Comparison of ENCODE assay signal across 1 cellular context in the genomic region with DNA sequence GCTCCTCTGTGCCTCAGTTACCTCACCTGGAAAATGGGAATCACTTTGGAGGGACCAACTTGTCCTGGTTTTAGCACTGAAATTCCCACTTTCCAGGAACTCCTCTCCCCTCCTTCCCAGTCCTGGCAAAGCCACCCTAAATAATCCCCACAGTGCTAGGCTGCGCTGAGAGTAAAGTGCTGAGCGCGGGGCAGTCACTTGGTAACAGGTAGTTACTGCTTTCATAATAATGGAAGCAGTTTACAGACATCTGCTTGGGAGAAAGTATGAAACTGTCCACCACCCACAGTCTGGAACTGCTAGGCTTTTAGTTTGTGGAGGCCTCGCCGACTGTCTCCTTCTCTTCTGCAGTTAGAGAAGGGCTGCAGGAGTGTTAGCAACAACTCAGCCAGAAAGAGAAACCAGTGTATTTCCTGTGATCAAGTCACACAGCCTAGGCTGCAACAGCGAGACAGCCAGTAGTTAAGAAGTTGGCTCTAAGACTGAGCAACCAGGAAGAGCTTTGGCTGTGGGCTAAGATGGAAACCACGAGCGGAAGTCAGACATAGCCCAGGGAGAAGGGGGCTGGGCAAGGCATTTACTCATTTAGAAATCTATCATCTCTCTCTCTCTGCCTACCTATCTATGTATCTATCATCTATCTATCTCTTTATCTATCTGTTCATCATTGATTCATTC.
TF ChIP-seq lines count a peak whose summit lies in the region.

No MANE protein-coding gene starts in this region.

TF ChIP-seq in SK-N-SH treated with all-trans-retinoic acid at 6 μM for 48 hours, 23 proteins besides CTCF, POLR2A, EP300 and RAD21 (continued from another document):
- TF ChIP-seq, protein P1, sequence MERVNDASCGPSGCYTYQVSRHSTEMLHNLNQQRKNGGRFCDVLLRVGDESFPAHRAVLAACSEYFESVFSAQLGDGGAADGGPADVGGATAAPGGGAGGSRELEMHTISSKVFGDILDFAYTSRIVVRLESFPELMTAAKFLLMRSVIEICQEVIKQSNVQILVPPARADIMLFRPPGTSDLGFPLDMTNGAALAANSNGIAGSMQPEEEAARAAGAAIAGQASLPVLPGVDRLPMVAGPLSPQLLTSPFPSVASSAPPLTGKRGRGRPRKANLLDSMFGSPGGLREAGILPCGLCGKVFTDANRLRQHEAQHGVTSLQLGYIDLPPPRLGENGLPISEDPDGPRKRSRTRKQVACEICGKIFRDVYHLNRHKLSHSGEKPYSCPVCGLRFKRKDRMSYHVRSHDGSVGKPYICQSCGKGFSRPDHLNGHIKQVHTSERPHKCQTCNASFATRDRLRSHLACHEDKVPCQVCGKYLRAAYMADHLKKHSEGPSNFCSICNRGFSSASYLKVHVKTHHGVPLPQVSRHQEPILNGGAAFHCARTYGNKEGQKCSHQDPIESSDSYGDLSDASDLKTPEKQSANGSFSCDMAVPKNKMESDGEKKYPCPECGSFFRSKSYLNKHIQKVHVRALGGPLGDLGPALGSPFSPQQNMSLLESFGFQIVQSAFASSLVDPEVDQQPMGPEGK (CRISPR knock-in tag; IDR thresholded peaks at IDR 0.05; ENCODE audit: borderline replicate concordance), result no peak
- TF ChIP-seq OSR1 (CRISPR knock-in tag; IDR thresholded peaks at IDR 0.05) (no peak), ZNF70 (CRISPR knock-in tag; IDR thresholded peaks at IDR 0.05) (no peak), ZFP3 (CRISPR knock-in tag; IDR thresholded peaks at IDR 0.05) (no peak)
